In genomic region chr1:63888984-63889383, GRCh38 we compare ENCODE assay signal across 22 cellular contexts.
DNase-seq lines count a peak whose midpoint lies in the region; ATAC-seq and TF ChIP-seq lines count a peak whose summit lies in the region.
"Had no signal": no experiment of that assay in that cellular context is flagged by ENCODE, and none has a peak within 500 bp of the region (broad histone marks: within the 10 kb centered on the region; RNA-seq: fewer than 3 reads in every experiment).

No MANE protein-coding gene starts in this region.

- H3K4me3 ChIP-seq in foreskin fibroblast (ENCODE audit: low read depth in 1 of 2, low read length in 2 of 2) (no peak overlapping the region), right atrium auricular region (no peak overlapping the region)
- H3K4me3 ChIP-seq: BLaER1 treated with 17β-estradiol and CSF1 and Interleukin-3, amounts not matched to agents 10 nM and 100 nM; esophagus muscularis mucosa; GM12878; GM23338; heart left ventricle; K562; left ventricle myocardium inferior had no signal

- TF ChIP-seq CTCF in foreskin fibroblast (IDR thresholded peaks at IDR 0.05; ENCODE audit: low read depth, low read length) (no peak), right atrium auricular region (IDR thresholded peaks at IDR 0.05) (no peak)

- H3K9me3 Mint-ChIP-seq in stimulated activated naive B cell treated with anti-CD40 and anti-IgM and Interleukin-4, amounts not matched to agents 10 μg/mL and 1 μg/mL and 100 μg/mL, for 72 hours, result peaks cover 6 to 7% of the 10 kb centered on the region in 2 donors
- H3K9me3 Mint-ChIP-seq: activated T-cell treated with anti-CD3 and anti-CD28 coated beads, Interleukin-2, amount 50 U/mL, for 24 hours; GM23338; stimulated activated naive CD8-positive, alpha-beta T cell treated with anti-CD3 and anti-CD28 coated beads, Interleukin-15, Interleukin-2, amounts not matched to agents 100 ng/mL and 50 ng/mL, for 24 hours had no signal

- H3K27ac ChIP-seq in right atrium auricular region, result no peak overlapping the region
- H3K27ac ChIP-seq: BLaER1 treated with 17β-estradiol and CSF1 and Interleukin-3, amounts not matched to agents 10 nM and 100 nM; esophagus muscularis mucosa; heart left ventricle; left ventricle myocardium inferior had no signal

- no peaks in the 10 kb centered on the region for H3K27me3 ChIP-seq in right atrium auricular region
- H3K27me3 ChIP-seq: BLaER1 treated with 17β-estradiol and CSF1 and Interleukin-3, amounts not matched to agents 10 nM and 100 nM; esophagus muscularis mucosa; heart left ventricle had no signal

- no peaks in the 10 kb centered on the region for H3K9me3 ChIP-seq in right atrium auricular region
- H3K9me3 ChIP-seq: esophagus muscularis mucosa, heart left ventricle, left ventricle myocardium inferior had no signal

- DNase-seq in GM04503 (ENCODE audit: low read depth) (peak; percentile 37), NCI-H226 (peak; percentile 53), foreskin fibroblast (peak; percentile 84 to 93), right atrium auricular region (ENCODE audit: low spot score) (no peak), NCI-H2029 (lab: John Stamatoyannopoulos, UW) (no peak), NCI-H446 (lab: John Stamatoyannopoulos, UW) (no peak)
- no peak for DNase-seq in stimulated activated naive B cell treated with anti-CD40 and anti-IgM and Interleukin-4, amounts not matched to agents 10 μg/mL and 1 μg/mL and 100 μg/mL, for 72 hours
- DNase-seq: activated naive CD4-positive, alpha-beta T cell treated with Interleukin-2 at 50 U/mL for 16 hours; activated T-cell treated with anti-CD3 and anti-CD28 coated beads, Interleukin-2, amount 50 U/mL, for 24 hours; Calu3; effector CD4-positive, alpha-beta T cell; heart left ventricle; left ventricle myocardium inferior; NCI-H1048; NCI-H526 had no signal

- peaks cover 0 to 11% of the 10 kb centered on the region in 2 donors for H3K4me1 ChIP-seq in right atrium auricular region

- H3K4me1 Mint-ChIP-seq in stimulated activated naive B cell treated with anti-CD40 and anti-IgM and Interleukin-4, amounts not matched to agents 10 μg/mL and 1 μg/mL and 100 μg/mL, for 72 hours, result peaks cover 41 to 70% of the 10 kb centered on the region in 2 donors

- peaks cover 0 to 4% of the 10 kb centered on the region in 2 donors for H3K36me3 Mint-ChIP-seq in stimulated activated naive B cell treated with anti-CD40 and anti-IgM and Interleukin-4, amounts not matched to agents 10 μg/mL and 1 μg/mL and 100 μg/mL, for 72 hours

- no peaks in the 10 kb centered on the region for H3K36me3 ChIP-seq in right atrium auricular region
- H3K36me3 ChIP-seq: esophagus muscularis mucosa, heart left ventricle, left ventricle myocardium inferior had no signal

- peak; percentile 60 to 66 for ATAC-seq in stimulated activated naive B cell treated with anti-CD40 and anti-IgM and Interleukin-4, amounts not matched to agents 10 μg/mL and 1 μg/mL and 100 μg/mL, for 72 hours (replicated peaks)
- ATAC-seq: activated CD4-positive, CD25-positive, alpha-beta regulatory T cell treated with anti-CD3 and anti-CD28 coated beads, Interleukin-2, amount 50 U/mL, for 24 hours; GM12878; GM23338; heart left ventricle; K562 had no signal

- peaks cover 6 to 8% of the 10 kb centered on the region in 2 donors for H3K27me3 Mint-ChIP-seq in stimulated activated naive B cell treated with anti-CD40 and anti-IgM and Interleukin-4, amounts not matched to agents 10 μg/mL and 1 μg/mL and 100 μg/mL, for 72 hours
- H3K27me3 Mint-ChIP-seq: activated T-cell treated with anti-CD3 and anti-CD28 coated beads, Interleukin-2, amount 50 U/mL, for 24 hours; stimulated activated naive CD8-positive, alpha-beta T cell treated with anti-CD3 and anti-CD28 coated beads, Interleukin-15, Interleukin-2, amounts not matched to agents 100 ng/mL and 50 ng/mL, for 24 hours had no signal

- no peak overlapping the region for H3K4me3 Mint-ChIP-seq in stimulated activated naive B cell treated with anti-CD40 and anti-IgM and Interleukin-4, amounts not matched to agents 10 μg/mL and 1 μg/mL and 100 μg/mL, for 72 hours
- H3K4me3 Mint-ChIP-seq: activated T-cell treated with anti-CD3 and anti-CD28 coated beads, Interleukin-2, amount 50 U/mL, for 24 hours; GM23338; stimulated activated naive CD8-positive, alpha-beta T cell treated with anti-CD3 and anti-CD28 coated beads, Interleukin-15, Interleukin-2, amounts not matched to agents 100 ng/mL and 50 ng/mL, for 24 hours had no signal

- peak overlapping the region; percentile 51 for H3K27ac Mint-ChIP-seq in stimulated activated naive B cell treated with anti-CD40 and anti-IgM and Interleukin-4, amounts not matched to agents 10 μg/mL and 1 μg/mL and 100 μg/mL, for 72 hours
- H3K27ac Mint-ChIP-seq: activated T-cell treated with anti-CD3 and anti-CD28 coated beads, Interleukin-2, amount 50 U/mL, for 24 hours; GM23338; stimulated activated naive CD8-positive, alpha-beta T cell treated with anti-CD3 and anti-CD28 coated beads, Interleukin-15, Interleukin-2, amounts not matched to agents 100 ng/mL and 50 ng/mL, for 24 hours had no signal

Comparison
In these comparisons a context has a peak if more than half of its experiments do, and no peak if none do; other contexts are left out.
1. DNase-seq: peak in GM04503 (single experiment), NCI-H226 (single experiment) and foreskin fibroblast (2 of 2); none in stimulated activated naive B cell treated with anti-CD40 and anti-IgM and Interleukin-4, amounts not matched to agents 10 μg/mL and 1 μg/mL and 100 μg/mL, for 72 hours (single experiment), right atrium auricular region (single experiment), NCI-H2029 (single experiment) and NCI-H446 (0 of 2).